In the genomic region with DNA sequence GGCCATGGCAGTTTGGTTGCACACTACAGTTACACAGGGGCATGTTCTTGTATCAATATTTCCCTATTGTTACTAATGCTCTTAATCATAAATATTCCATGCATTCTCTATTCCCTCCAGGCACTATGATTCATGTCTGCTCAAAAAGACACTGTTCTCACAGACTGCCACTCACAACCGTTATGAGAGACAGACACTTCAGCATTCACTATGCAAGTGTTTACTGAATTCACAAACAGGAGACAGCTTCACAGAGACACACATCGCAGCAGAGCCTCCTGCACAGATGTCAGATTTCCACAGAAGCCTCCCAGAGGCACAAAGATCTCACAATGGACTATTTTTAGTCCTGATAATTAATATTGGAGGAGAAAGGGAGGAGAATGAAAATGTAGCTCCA, we compare ENCODE assay signal across 18 cellular contexts.
DNase-seq lines count a peak whose midpoint lies in the region; ATAC-seq, FAIRE-seq and TF ChIP-seq lines count a peak whose summit lies in the region.
"Had no signal": no experiment of that assay in that cellular context is flagged by ENCODE, and none has a peak within 500 bp of the region (broad histone marks: within the 10 kb centered on the region; RNA-seq: fewer than 3 reads in every experiment).

No MANE protein-coding gene starts in this region.

- in situ Hi-C loops in G401 (cut with HindIII; ENCODE audit: low sequenced_read_pairs): no loop called here

- peaks cover 21% of the 10 kb centered on the region for H3K4me1 ChIP-seq in astrocyte (ENCODE audit: insufficient read depth, low read length)

- H3K4me1 Mint-ChIP-seq in astrocyte (ENCODE audit: low read depth, unreplicated experiment) (peaks cover 38% of the 10 kb centered on the region), glutamatergic neuron (ENCODE audit: low read depth, unreplicated experiment) (peaks cover 30% of the 10 kb centered on the region)
- H3K4me1 Mint-ChIP-seq: B cell; CD4-positive, CD25-positive, alpha-beta regulatory T cell had no signal

- no peaks in the 10 kb centered on the region for H3K79me2 ChIP-seq in astrocyte (ENCODE audit: insufficient read depth, low read length)

- peak; percentile 40 for DNase-seq in G401 (ENCODE audit: low spot score)
- no peak for DNase-seq in astrocyte (ENCODE audit: low read depth)
- DNase-seq in glutamatergic neuron: no peak
- DNase-seq in superior temporal gyrus (ENCODE audit: extremely low spot score): peak; percentile 52
- no peak for DNase-seq in NCI-H1048 (lab: John Stamatoyannopoulos, UW)
- DNase-seq in activated CD4-positive, CD25-positive, alpha-beta regulatory T cell treated with anti-CD3 and anti-CD28 coated beads, Interleukin-2, amount 50 U/mL, for 72 hours: no peak
- DNase-seq: CD4-positive, CD25-positive, alpha-beta regulatory T cell; HCEC 1CT; MV-4-11; NCI-H1417 treated with DMSO at 0.1 percent for 48 hours; NCI-H2081; NCI-H748 treated with DMSO at 0.1 percent for 48 hours had no signal

- H2AFZ ChIP-seq in astrocyte (ENCODE audit: low read depth, low read length): no peak overlapping the region

- H3K4me3 Mint-ChIP-seq in astrocyte (ENCODE audit: unreplicated experiment) (no peak overlapping the region), glutamatergic neuron (ENCODE audit: unreplicated experiment) (peak overlapping the region; percentile 18)
- H3K4me3 Mint-ChIP-seq: B cell; CD4-positive, CD25-positive, alpha-beta regulatory T cell had no signal

- H4K20me1 ChIP-seq in astrocyte (ENCODE audit: insufficient read depth, low read length): no peaks in the 10 kb centered on the region

- H3K27ac ChIP-seq in astrocyte (ENCODE audit: low read depth, low read length): no peak overlapping the region

- H3K9ac ChIP-seq in astrocyte (ENCODE audit: low read length): no peak overlapping the region

- H3K9me3 Mint-ChIP-seq in astrocyte (ENCODE audit: unreplicated experiment) (no peaks in the 10 kb centered on the region), glutamatergic neuron (ENCODE audit: unreplicated experiment) (peaks cover 2% of the 10 kb centered on the region)

- peak overlapping the region; percentile 21 for H3K27ac Mint-ChIP-seq in astrocyte (ENCODE audit: unreplicated experiment)
- H3K27ac Mint-ChIP-seq in glutamatergic neuron (ENCODE audit: unreplicated experiment): peak overlapping the region; percentile 52
- H3K27ac Mint-ChIP-seq: B cell; CD4-positive, CD25-positive, alpha-beta regulatory T cell had no signal

- ATAC-seq in HG02981 (IDR thresholded peaks at IDR 0.05; ENCODE audit: unreplicated experiment): no peak
- ATAC-seq: GM12878, K562 had no signal

- no peak overlapping the region for H3K4me3 ChIP-seq in astrocyte (ENCODE audit: insufficient read depth, low read depth, low read length)
- H3K4me3 ChIP-seq: GM12878, K562 had no signal

- no peak for FAIRE-seq in astrocyte (lab: Jason Lieb, UNC)
- FAIRE-seq: G401.6, GM12878, GM18507, K562 had no signal

- no peak for TF ChIP-seq CTCF in astrocyte (IDR thresholded peaks at IDR 0.05; ENCODE audit: insufficient read depth, low read depth, low read length)
- no peak for TF ChIP-seq CTCF in glutamatergic neuron (IDR thresholded peaks at IDR 0.05; ENCODE audit: partially characterized antibody, unreplicated experiment)

- no peaks in the 10 kb centered on the region for H3K27me3 Mint-ChIP-seq in astrocyte (ENCODE audit: low read depth, unreplicated experiment)
- H3K27me3 Mint-ChIP-seq in glutamatergic neuron (ENCODE audit: unreplicated experiment): peaks cover 2% of the 10 kb centered on the region
- H3K27me3 Mint-ChIP-seq: B cell; CD4-positive, CD25-positive, alpha-beta regulatory T cell had no signal

- H3K27me3 ChIP-seq in astrocyte (ENCODE audit: insufficient read depth, low read length): no peaks in the 10 kb centered on the region

- H3K9me3 ChIP-seq in astrocyte (ENCODE audit: insufficient read depth, low read depth, low read length): no peaks in the 10 kb centered on the region

- no peaks in the 10 kb centered on the region for H3K36me3 ChIP-seq in astrocyte (ENCODE audit: insufficient read depth, low read length)

- no peak overlapping the region for H3K4me2 ChIP-seq in astrocyte (ENCODE audit: low read length)

- H3K36me3 Mint-ChIP-seq in astrocyte (ENCODE audit: low read depth, unreplicated experiment): no peaks in the 10 kb centered on the region
- no peaks in the 10 kb centered on the region for H3K36me3 Mint-ChIP-seq in glutamatergic neuron (ENCODE audit: unreplicated experiment)
- H3K36me3 Mint-ChIP-seq: CD4-positive, CD25-positive, alpha-beta regulatory T cell had no signal

Comparison
In these comparisons a context has a peak if more than half of its experiments do, and no peak if none do; other contexts are left out.
1. DNase-seq: peak in G401 (single experiment) and superior temporal gyrus (single experiment); none in astrocyte (single experiment), glutamatergic neuron (single experiment), NCI-H1048 (single experiment) and activated CD4-positive, CD25-positive, alpha-beta regulatory T cell treated with anti-CD3 and anti-CD28 coated beads, Interleukin-2, amount 50 U/mL, for 72 hours (single experiment).